Comparison of ENCODE assay signal across 1 cellular context in genomic region chr17:34755981-34756669, GRCh38.
TF ChIP-seq lines count a peak whose summit lies in the region.

No MANE protein-coding gene starts in this region.

TF ChIP-seq in GM23338, 12 proteins besides CTCF, POLR2A, EP300 and RAD21 (continued from another document):
- no peak for TF ChIP-seq ZNF462 (CRISPR knock-in tag; IDR thresholded peaks at IDR 0.05)
- no peak for TF ChIP-seq EZH2 (IDR thresholded peaks at IDR 0.05; ENCODE audit: low read depth, unreplicated experiment)
- no peak for TF ChIP-seq JUNB (IDR thresholded peaks at IDR 0.05; ENCODE audit: unreplicated experiment)
- TF ChIP-seq STAT1 (IDR thresholded peaks at IDR 0.05; ENCODE audit: unreplicated experiment) = no peak
- no peak for TF ChIP-seq REST (IDR thresholded peaks at IDR 0.05; ENCODE audit: unreplicated experiment)
- no peak for TF ChIP-seq CREB1 (CRISPR knock-in tag; IDR thresholded peaks at IDR 0.05; ENCODE audit: low read depth)
